22 cellular contexts compared by ENCODE assay signal in the genomic region with DNA sequence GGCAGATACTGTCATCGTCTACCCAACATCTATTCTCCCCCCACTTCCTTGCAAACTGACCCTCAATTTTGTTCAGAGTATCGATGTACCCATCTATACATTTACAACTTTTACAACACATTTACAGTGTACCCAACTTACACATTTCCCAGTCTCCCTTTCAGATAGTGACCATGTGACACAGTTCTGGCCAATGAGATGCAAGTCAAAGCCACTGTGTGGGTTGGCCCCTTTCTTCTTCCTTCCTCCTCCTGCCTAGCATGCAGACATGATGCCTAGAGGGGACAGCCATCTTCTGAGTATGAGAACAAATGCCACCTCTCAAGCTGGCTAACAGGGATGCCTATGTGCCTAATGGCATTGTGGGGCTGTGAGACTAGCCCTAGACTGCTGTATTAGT. TPM values are rescaled to one million over a fixed set of nuclear protein-coding genes. Genes with fewer than 3 reads are reported as not detected.
DNase-seq lines count a peak whose midpoint lies in the region; ATAC-seq and TF ChIP-seq lines count a peak whose summit lies in the region.
"Had no signal": no experiment of that assay in that cellular context is flagged by ENCODE, and none has a peak within 500 bp of the region (broad histone marks: within the 10 kb centered on the region; RNA-seq: fewer than 3 reads in every experiment).

No MANE protein-coding gene starts in this region.

- DNase-seq in DND-41 (peak; percentile 21), NB4 (ENCODE audit: low read depth) (peak; percentile 56), DMS53 (lab: John Stamatoyannopoulos, UW) (no peak), mucosa of gallbladder (ENCODE audit: low spot score) (no peak), hepatocyte (ENCODE audit: low spot score) (no peak)
- DNase-seq: activated B cell treated with CpG ODN at 0.5 μM for 24 hours; activated CD4-positive, alpha-beta T cell treated with anti-CD3 and anti-CD28 coated beads, Interleukin-2, amount 50 U/mL, for 48 hours; activated effector memory CD4-positive, alpha-beta T cell treated with Interleukin-2 at 50 U/mL for 16 hours; CD4-positive, CD25-positive, alpha-beta regulatory T cell; EL; head of caudate nucleus; mammary epithelial cell; NCI-H146; NCI-H510A; RPMI8226; T-helper 9 cell had no signal

- H4K20me1 ChIP-seq in DND-41 (ENCODE audit: insufficient read depth, low read length) (no peaks in the 10 kb centered on the region), hepatocyte (ENCODE audit: insufficient read depth, poor library complexity, severe bottlenecking) (no peaks in the 10 kb centered on the region)

- no peak overlapping the region for H3K9ac ChIP-seq in DND-41 (ENCODE audit: low read depth, low read length)

- CTCF ChIA-PET in HEK293 (lab: Yijun Ruan, JAX), result interaction anchor here (1.1 kb wide), 1 partner anchor 158 kb away, joined by 3 read pairs; no protein-coding TSS in a partner anchor

- no peaks in the 10 kb centered on the region for H3K27me3 Mint-ChIP-seq in activated T-helper 17 cell treated with anti-CD3 and anti-CD28 coated beads, Interleukin-2, amount 50 U/mL, for 72 hours
- H3K27me3 Mint-ChIP-seq: activated B cell treated with CpG ODN at 0.5 μM for 24 hours had no signal

- H3K36me3 ChIP-seq in DND-41 (ENCODE audit: insufficient read depth, low read length), result no peaks in the 10 kb centered on the region
- no peaks in the 10 kb centered on the region for H3K36me3 ChIP-seq in HEK293 (ENCODE audit: control insufficient read depth in 2 of 2, insufficient read depth in 1 of 2, low read length in 2 of 2)
- no peaks in the 10 kb centered on the region for H3K36me3 ChIP-seq in hepatocyte (replicated peaks; ENCODE audit: insufficient read depth, low read depth)
- H3K36me3 ChIP-seq: neutrophil, prostate gland, tibial nerve had no signal

- TF ChIP-seq POLR2A in NB4 (IDR thresholded peaks at IDR 0.05; ENCODE audit: extremely low read depth, insufficient read length), result no peak

- 94% methylated on average over 2 of the region's 2 CpGs for WGBS in hepatocyte (ENCODE audit: low lambda C conversion rate, missing lambda C conversion rate)

- H3K4me1 ChIP-seq in DND-41 (ENCODE audit: insufficient read depth, low read length) (peaks cover 4% of the 10 kb centered on the region; the same call in 1 of the 2 replicates), HEK293 (ENCODE audit: control insufficient read depth, insufficient read depth, low read length) (no peaks in the 10 kb centered on the region), hepatocyte (ENCODE audit: insufficient read depth) (no peaks in the 10 kb centered on the region)
- H3K4me1 ChIP-seq: prostate gland had no signal

- H3K27ac ChIP-seq in DND-41 (ENCODE audit: low read length) (no peak overlapping the region), HEK293 (ENCODE audit: extremely low read depth, low read depth, low read length) (no peak overlapping the region), hepatocyte (no peak overlapping the region)
- H3K27ac ChIP-seq: neutrophil, prostate gland, tibial nerve had no signal

- no peaks in the 10 kb centered on the region for H3K9me3 Mint-ChIP-seq in activated T-helper 17 cell treated with anti-CD3 and anti-CD28 coated beads, Interleukin-2, amount 50 U/mL, for 72 hours
- H3K9me3 Mint-ChIP-seq: activated B cell treated with CpG ODN at 0.5 μM for 24 hours had no signal

- H3K4me3 ChIP-seq in DND-41 (ENCODE audit: low read depth in 1 of 2, low read length in 2 of 2), result no peak overlapping the region
- no peak overlapping the region for H3K4me3 ChIP-seq in HEK293 (ENCODE audit: low read depth, low read length)
- no peak overlapping the region for H3K4me3 ChIP-seq in NB4 (ENCODE audit: low read depth, low read length)
- no peak overlapping the region for H3K4me3 ChIP-seq in hepatocyte
- H3K4me3 ChIP-seq: prostate gland, tibial nerve had no signal

- H3K4me3 Mint-ChIP-seq in activated T-helper 17 cell treated with anti-CD3 and anti-CD28 coated beads, Interleukin-2, amount 50 U/mL, for 72 hours, result no peak overlapping the region
- H3K4me3 Mint-ChIP-seq: activated B cell treated with CpG ODN at 0.5 μM for 24 hours; CD4-positive, CD25-positive, alpha-beta regulatory T cell had no signal

- no peak for TF ChIP-seq CTCF in DND-41 (IDR thresholded peaks at IDR 0.05; ENCODE audit: borderline replicate concordance, extremely low read depth, low read length, poor library complexity, severe bottlenecking)
- TF ChIP-seq CTCF in HEK293 (tag by site-specific recombination; IDR thresholded peaks at IDR 0.05), result no peak
- TF ChIP-seq CTCF in NB4 (IDR thresholded peaks at IDR 0.05; ENCODE audit: low read depth, low read length), result no peak
- no peak for TF ChIP-seq CTCF in hepatocyte (IDR thresholded peaks at IDR 0.05; ENCODE audit: poor library complexity)

- H3K9me3 ChIP-seq in DND-41 (ENCODE audit: insufficient read depth, low read length, severe bottlenecking) (no peaks in the 10 kb centered on the region), HEK293 (ENCODE audit: control insufficient read depth, insufficient read depth, low read depth, low read length) (no peaks in the 10 kb centered on the region), hepatocyte (ENCODE audit: low read depth) (no peaks in the 10 kb centered on the region)
- H3K9me3 ChIP-seq: neutrophil, prostate gland, tibial nerve had no signal

- POLR2A ChIA-PET in HEK293 (lab: Yijun Ruan, JAX), result no interaction called here

- no peaks in the 10 kb centered on the region for H3K9me2 ChIP-seq in hepatocyte (replicated peaks; ENCODE audit: insufficient read depth)

- H2AFZ ChIP-seq in DND-41 (ENCODE audit: low read depth, low read length) (no peak overlapping the region), hepatocyte (no peak overlapping the region)

- H3K27ac Mint-ChIP-seq in activated T-helper 17 cell treated with anti-CD3 and anti-CD28 coated beads, Interleukin-2, amount 50 U/mL, for 72 hours, result no peak overlapping the region
- H3K27ac Mint-ChIP-seq: activated B cell treated with CpG ODN at 0.5 μM for 24 hours; CD4-positive, CD25-positive, alpha-beta regulatory T cell had no signal

- H3K4me2 ChIP-seq in DND-41 (ENCODE audit: insufficient read depth, low read length) (no peak overlapping the region), hepatocyte (no peak overlapping the region)

- peak; percentile 62; the same call in 2 of the 3 replicates for ATAC-seq in DND-41 (ENCODE audit: insufficient read depth, low read depth)
- ATAC-seq in activated T-helper 17 cell treated with anti-CD3 and anti-CD28 coated beads, Interleukin-2, amount 50 U/mL, for 72 hours (replicated peaks), result peak; percentile 63
- no peak for ATAC-seq in HG03039 (IDR thresholded peaks at IDR 0.05; ENCODE audit: unreplicated experiment)

- H3K36me3 Mint-ChIP-seq in activated T-helper 17 cell treated with anti-CD3 and anti-CD28 coated beads, Interleukin-2, amount 50 U/mL, for 72 hours (ENCODE audit: low read depth), result no peaks in the 10 kb centered on the region
- H3K36me3 Mint-ChIP-seq: CD4-positive, CD25-positive, alpha-beta regulatory T cell had no signal

- no peaks in the 10 kb centered on the region for H3K27me3 ChIP-seq in DND-41 (ENCODE audit: insufficient read depth, low read length, poor library complexity)
- no peaks in the 10 kb centered on the region for H3K27me3 ChIP-seq in hepatocyte
- H3K27me3 ChIP-seq: neutrophil, tibial nerve had no signal

- H3K79me2 ChIP-seq in DND-41 (ENCODE audit: insufficient read depth, low read length) (no peaks in the 10 kb centered on the region), hepatocyte (no peaks in the 10 kb centered on the region)

- peaks cover 11% of the 10 kb centered on the region for H3K4me1 Mint-ChIP-seq in activated T-helper 17 cell treated with anti-CD3 and anti-CD28 coated beads, Interleukin-2, amount 50 U/mL, for 72 hours

TF ChIP-seq in HEK293, 187 proteins besides CTCF, POLR2A, EP300 and RAD21:
- 0 out of 2 replicates have a peak, but pooled peaks have one; percentile 45 for TF ChIP-seq YY2 (tag by site-specific recombination; IDR thresholded peaks at IDR 0.05)
- TF ChIP-seq, protein P1, sequence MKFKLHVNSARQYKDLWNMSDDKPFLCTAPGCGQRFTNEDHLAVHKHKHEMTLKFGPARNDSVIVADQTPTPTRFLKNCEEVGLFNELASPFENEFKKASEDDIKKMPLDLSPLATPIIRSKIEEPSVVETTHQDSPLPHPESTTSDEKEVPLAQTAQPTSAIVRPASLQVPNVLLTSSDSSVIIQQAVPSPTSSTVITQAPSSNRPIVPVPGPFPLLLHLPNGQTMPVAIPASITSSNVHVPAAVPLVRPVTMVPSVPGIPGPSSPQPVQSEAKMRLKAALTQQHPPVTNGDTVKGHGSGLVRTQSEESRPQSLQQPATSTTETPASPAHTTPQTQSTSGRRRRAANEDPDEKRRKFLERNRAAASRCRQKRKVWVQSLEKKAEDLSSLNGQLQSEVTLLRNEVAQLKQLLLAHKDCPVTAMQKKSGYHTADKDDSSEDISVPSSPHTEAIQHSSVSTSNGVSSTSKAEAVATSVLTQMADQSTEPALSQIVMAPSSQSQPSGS (tag by site-specific recombination; IDR thresholded peaks at IDR 0.05; ENCODE audit: low read depth), result no peak

RNA-seq across cellular contexts. Expression of a gene that starts 11.3 kb away (rescaled TPM):
- 10 to 100 TPM; 33.0 to 76.0 TPM for total RNA-seq in activated T-helper 17 cell treated with anti-CD3 and anti-CD28 coated beads, Interleukin-2, amount 50 U/mL, for 72 hours
- total RNA-seq in mucosa of gallbladder (31.4 TPM), hepatocyte (30.7 and 37.7 TPM in 2 replicates)
- 8.6 and 9.2 TPM in 2 replicates for polyA plus RNA-seq in hepatocyte

Comparison
In these comparisons a context has a peak if more than half of its experiments do, and no peak if none do; other contexts are left out.
1. DNase-seq: peak in DND-41 (single experiment) and NB4 (single experiment); none in DMS53 (single experiment), mucosa of gallbladder (single experiment) and hepatocyte (single experiment).